In the genomic region with DNA sequence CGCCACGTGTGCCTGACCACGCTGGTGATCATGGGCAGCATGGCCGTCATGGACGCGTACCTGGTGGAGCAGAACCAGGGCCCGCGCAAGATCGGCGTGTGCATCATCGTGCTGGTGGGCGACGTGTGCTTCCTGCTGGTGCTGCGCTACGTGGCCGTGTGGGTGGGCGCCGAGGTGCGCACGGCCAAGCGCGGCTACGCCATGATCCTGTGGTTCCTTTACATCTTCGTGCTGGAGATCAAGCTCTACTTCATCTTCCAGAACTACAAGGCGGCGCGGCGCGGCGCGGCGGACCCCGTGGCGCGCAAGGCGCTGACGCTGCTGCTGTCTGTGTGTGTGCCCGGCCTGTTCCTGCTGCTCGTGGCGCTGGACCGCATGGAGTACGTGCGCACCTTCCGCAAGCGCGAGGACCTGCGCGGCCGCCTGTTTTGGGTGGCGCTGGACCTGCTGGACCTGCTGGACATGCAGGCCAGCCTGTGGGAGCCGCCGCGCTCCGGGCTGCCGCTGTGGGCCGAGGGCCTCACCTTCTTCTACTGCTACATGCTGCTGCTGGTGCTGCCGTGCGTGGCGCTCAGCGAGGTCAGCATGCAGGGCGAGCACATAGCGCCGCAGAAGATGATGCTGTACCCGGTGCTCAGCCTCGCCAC, we compare ENCODE assay signal across 8 cellular contexts. TPM values are rescaled to one million over a fixed set of nuclear protein-coding genes. Genes with fewer than 3 reads are reported as not detected.
DNase-seq lines count a peak whose midpoint lies in the region; ATAC-seq, FAIRE-seq and TF ChIP-seq lines count a peak whose summit lies in the region.

No MANE protein-coding gene starts in this region.

- CTCF ChIA-PET in CD8-positive, alpha-beta T cell (lab: Charles Lee) = interaction anchor here (0.7 to 4.0 kb wide), 14 partner anchors 8 to 208 kb away, joined by 3 to 24 read pairs (median 5); no protein-coding TSS in a partner anchor

- peaks cover 18% of the 10 kb centered on the region for H3K4me1 Mint-ChIP-seq in CD8-positive, alpha-beta T cell (ENCODE audit: low read depth)

- H3K9me3 ChIP-seq in CD8-positive, alpha-beta T cell (ENCODE audit: low read length) = no peaks in the 10 kb centered on the region
- H3K9me3 ChIP-seq in small intestine (ENCODE audit: control insufficient read depth, low read depth) = no peaks in the 10 kb centered on the region

- H3K4me1 ChIP-seq in CD8-positive, alpha-beta T cell (ENCODE audit: insufficient read depth, low read length) = peaks cover 32% of the 10 kb centered on the region
- H3K4me1 ChIP-seq in small intestine (ENCODE audit: control insufficient read depth in 2 of 2, insufficient read depth in 1 of 2, low read depth in 1 of 2, low read length in 1 of 2) = peaks cover 0 to 2% of the 10 kb centered on the region in 2 donors

- intact Hi-C loops in CD8-positive, alpha-beta T cell (cut with DNase I, micrococcal nuclease) = loop anchor here (1.0 to 5.0 kb wide), 5 partner anchors 38 to 437 kb away; a partner anchor contains a TSS

- H3K27me3 ChIP-seq in CD8-positive, alpha-beta T cell (ENCODE audit: insufficient read depth, low read length) = peaks cover 4% of the 10 kb centered on the region
- peaks cover 2 to 7% of the 10 kb centered on the region in 2 donors for H3K27me3 ChIP-seq in small intestine (ENCODE audit: control insufficient read depth in 2 of 2, insufficient read depth in 2 of 2, low read length in 2 of 2)

- peaks cover 4% of the 10 kb centered on the region for H3K9me3 Mint-ChIP-seq in CD8-positive, alpha-beta T cell

- H3K27ac Mint-ChIP-seq in CD8-positive, alpha-beta T cell = peak overlapping the region; percentile 27

- ATAC-seq in CD8-positive, alpha-beta T cell = peak; percentile 37

- no peaks in the 10 kb centered on the region for H3K36me3 Mint-ChIP-seq in CD8-positive, alpha-beta T cell

- H3K36me3 ChIP-seq in CD8-positive, alpha-beta T cell (ENCODE audit: insufficient read depth, low read length) = no peaks in the 10 kb centered on the region
- no peaks in the 10 kb centered on the region for H3K36me3 ChIP-seq in small intestine (ENCODE audit: control insufficient read depth in 2 of 2, insufficient read depth in 2 of 2, low read length in 2 of 2)

- H3K27me3 Mint-ChIP-seq in CD8-positive, alpha-beta T cell (ENCODE audit: low read depth) = peaks cover 7% of the 10 kb centered on the region

- WGBS in small intestine, 3 donors = 22 to 26% (median 22%) methylated on average over 63 to 65 of the region's 65 CpGs

- FAIRE-seq in small intestine (lab: Jason Lieb, UNC) = no peak

- TF ChIP-seq CTCF in CD8-positive, alpha-beta T cell (IDR thresholded peaks at IDR 0.05) = no peak

- peak overlapping the region; percentile 63 for H3K4me3 ChIP-seq in CD8-positive, alpha-beta T cell (ENCODE audit: low read depth, low read length)
- peak overlapping the region; percentile 17 to 51 for H3K4me3 ChIP-seq in small intestine (ENCODE audit: low read depth in 1 of 2, low read length in 2 of 2)

- H3K4me3 Mint-ChIP-seq in CD8-positive, alpha-beta T cell = peak overlapping the region; percentile 81

- H3K27ac ChIP-seq in CD8-positive, alpha-beta T cell (ENCODE audit: low read depth, low read length) = peak overlapping the region; percentile 30
- H3K27ac ChIP-seq in small intestine (ENCODE audit: low read depth in 1 of 2, low read length in 1 of 2) = no peak overlapping the region

- POLR2A ChIA-PET in CD8-positive, alpha-beta T cell (lab: Charles Lee) = interaction anchor here (1.0 kb wide), 1 partner anchor 48 kb away, joined by 4 read pairs; no protein-coding TSS in a partner anchor

- DNase-seq in CD8-positive, alpha-beta T cell = peak in 1 of 7 experiments; percentile 51
- DNase-seq in activated CD4-positive, alpha-beta T cell treated with anti-CD3 and anti-CD28 coated beads, Interleukin-2, amount 50 U/mL, for 48 hours = peak; percentile 55 to 62
- peak; percentile 15 for DNase-seq in epidermal melanocyte (ENCODE audit: insufficient read length, low spot score)
- DNase-seq in small intestine = no peak
- DNase-seq in Ammon's horn (ENCODE audit: low spot score) = no peak
- DNase-seq in cerebellar cortex (ENCODE audit: low spot score) = no peak
- no peak for DNase-seq in HuH-7.5 (ENCODE audit: low spot score)
- no peak for DNase-seq in dedifferentiated amniotic fluid mesenchymal stem cell (ENCODE audit: extremely low spot score)

RNA-seq across cellular contexts. Expression of a gene that starts 2.6 kb away (rescaled TPM):
- 1 to 10 TPM; 2.8 to 3.4 TPM for total RNA-seq in CD8-positive, alpha-beta T cell
- polyA plus RNA-seq in small intestine = 1 to 10 TPM in 1 of 3 donors, not detected in 2; 2.0 TPM

RNA-seq across cellular contexts. Expression of a gene that starts 37.9 kb away (rescaled TPM):
- total RNA-seq in CD8-positive, alpha-beta T cell = 10 to 100 TPM; 55.3 to 58.5 TPM
- polyA plus RNA-seq in small intestine = 10 to 100 TPM; 23.8 to 28.0 (median 23.9) TPM

RNA-seq across cellular contexts. Expression of a gene that starts 42.3 kb away (rescaled TPM):
- total RNA-seq in CD8-positive, alpha-beta T cell = 100 to 1,000 TPM; 111 to 115 TPM
- 1,000 to 10,000 TPM in 1 of 3 donors, 100 to 1,000 TPM in 2; 150 to 3,839 (median 623) TPM for polyA plus RNA-seq in small intestine

RNA-seq across cellular contexts. Expression of a gene that starts 54.4 kb away (rescaled TPM):
- 10 to 100 TPM; 17.1 to 20.7 TPM for total RNA-seq in CD8-positive, alpha-beta T cell
- polyA plus RNA-seq in small intestine = 100 to 1,000 TPM in 1 of 3 donors, 10 to 100 TPM in 1, 1 to 10 TPM in 1; 8.9 to 137 (median 45.1) TPM

Comparison
In these comparisons a context has a peak if more than half of its experiments do, and no peak if none do; other contexts are left out.
1. DNase-seq: peak in activated CD4-positive, alpha-beta T cell treated with anti-CD3 and anti-CD28 coated beads, Interleukin-2, amount 50 U/mL, for 48 hours (2 of 2) and epidermal melanocyte (single experiment); none in small intestine (single experiment), Ammon's horn (single experiment), cerebellar cortex (single experiment), HuH-7.5 (single experiment) and dedifferentiated amniotic fluid mesenchymal stem cell (single experiment).